ENCODE assay signal across 11 cellular contexts in genomic region chr1:89199515-89199914, GRCh38. TPM values are rescaled to one million over a fixed set of nuclear protein-coding genes. Genes with fewer than 3 reads are reported as not detected.
DNase-seq lines count a peak whose midpoint lies in the region; ATAC-seq, FAIRE-seq and TF ChIP-seq lines count a peak whose summit lies in the region.
"Had no signal": no experiment of that assay in that cellular context is flagged by ENCODE, and none has a peak within 500 bp of the region (broad histone marks: within the 10 kb centered on the region; RNA-seq: fewer than 3 reads in every experiment).

No MANE protein-coding gene starts in this region.

- peak overlapping the region; percentile 93 for H3K4me3 ChIP-seq in ACC112 (ENCODE audit: low read depth, low read length)
- H3K4me3 ChIP-seq: lung had no signal

- no peak for TF ChIP-seq CTCF in GM13976 (IDR thresholded peaks at IDR 0.05; ENCODE audit: borderline replicate concordance, control extremely low read depth, extremely low read depth, insufficient read depth, missing control alignments)
- no peak for TF ChIP-seq CTCF in natural killer cell (IDR thresholded peaks at IDR 0.05)
- no peak for TF ChIP-seq CTCF in RWPE1 (conservative IDR thresholded peaks at IDR 0.05; ENCODE audit: low read depth)

- H3K4me1 Mint-ChIP-seq in natural killer cell, result peaks cover 60 to 89% of the 10 kb centered on the region in 2 donors

- H3K4me1 ChIP-seq in ACC112 (ENCODE audit: control insufficient read depth, insufficient read depth, low read length, unreplicated experiment), result peaks cover 5% of the 10 kb centered on the region

- peak overlapping the region; percentile 91 to 99 for H3K27ac Mint-ChIP-seq in natural killer cell
- H3K27ac Mint-ChIP-seq: WTC11 had no signal

- POLR2A ChIA-PET in RWPE1 (lab: Yijun Ruan, JAX; ENCODE audit: low non-redundant PET), result no interaction called here

- intact Hi-C loops in natural killer cell (cut with micrococcal nuclease), result loop anchor here (1.0 to 2.0 kb wide), 2 partner anchors 60 to 73 kb away; partner anchors contain the start of gene GBP5

- DNase-seq in GM13976 (ENCODE audit: low spot score) (peak; percentile 29), natural killer cell (no peak), NCI-H1048 (lab: John Stamatoyannopoulos, UW) (no peak), RWPE1 (ENCODE audit: low spot score) (no peak), cerebellum (ENCODE audit: low spot score) (no peak)
- no peak for DNase-seq in stimulated activated naive CD4-positive, alpha-beta T cell treated with Interleukin-2 at 50 U/mL for 16 hours (lab: John Stamatoyannopoulos, UW)
- DNase-seq: amygdala had no signal

- H3K36me3 Mint-ChIP-seq in natural killer cell, result peaks cover 19% of the 10 kb centered on the region

- no peaks in the 10 kb centered on the region for H3K27me3 ChIP-seq in ACC112 (ENCODE audit: insufficient read depth, low read length)

- CTCF ChIA-PET in RWPE1 (lab: Yijun Ruan, JAX), result no interaction called here

- peak; percentile 47 for FAIRE-seq in colon (lab: Jason Lieb, UNC)

- in situ Hi-C loops in GM13976 (cut with MboI; ENCODE audit: low sequenced_read_pairs, unreplicated experiment), result no loop called here

- peak overlapping the region; percentile 89 for H3K4me3 Mint-ChIP-seq in natural killer cell
- H3K4me3 Mint-ChIP-seq: WTC11 had no signal

- H2AFZ ChIP-seq in ACC112 (ENCODE audit: low read length, unreplicated experiment), result peak overlapping the region; percentile 85

- no peaks in the 10 kb centered on the region for H3K36me3 ChIP-seq in ACC112 (ENCODE audit: insufficient read depth, low read length)

- peaks cover 5 to 6% of the 10 kb centered on the region in 2 donors for H3K9me3 Mint-ChIP-seq in natural killer cell

- H3K27ac ChIP-seq in ACC112 (ENCODE audit: low read depth, low read length) (peak overlapping the region; percentile 26; the same call in 1 of the 2 replicates), RWPE1 (no peak overlapping the region)

- no peak for ATAC-seq in natural killer cell

- no peaks in the 10 kb centered on the region for H3K27me3 Mint-ChIP-seq in natural killer cell (ENCODE audit: low read depth in 2 of 2)

- no peaks in the 10 kb centered on the region for H3K79me2 ChIP-seq in ACC112 (ENCODE audit: control insufficient read depth, insufficient read depth, low read length, unreplicated experiment)

RNA-seq across cellular contexts. Expression of gene GBP4, which starts 0.8 kb away (rescaled TPM):
- total RNA-seq in natural killer cell, result 10 to 100 TPM; 39.1 to 62.1 (median 45.6) TPM
- total RNA-seq in cerebellum, result 0.91 TPM

RNA-seq across cellular contexts. Expression of gene GBP7, which starts 23.7 kb away (rescaled TPM):
- total RNA-seq in natural killer cell (under 1 TPM in 1 of 3 donors, not detected in 2; 0.75 TPM), cerebellum (not detected)
- total RNA-seq: WTC11 had no signal

Comparison
In these comparisons a context has a peak if more than half of its experiments do, and no peak if none do; other contexts are left out.
1. RNA of gene GBP4, which starts 0.8 kb away (total RNA-seq): 39.1 to 62.1 TPM in natural killer cell; 0.91 TPM in cerebellum (single experiment); every median in the first group is over 10 times any median in the second.